ENCODE assay signal across 22 cellular contexts in genomic region chr3:127006781-127007436, GRCh38. TPM values are rescaled to one million over a fixed set of nuclear protein-coding genes. Genes with fewer than 3 reads are reported as not detected.
DNase-seq lines count a peak whose midpoint lies in the region; ATAC-seq, FAIRE-seq and TF ChIP-seq lines count a peak whose summit lies in the region.
"Had no signal": no experiment of that assay in that cellular context is flagged by ENCODE, and none has a peak within 500 bp of the region (broad histone marks: within the 10 kb centered on the region; RNA-seq: fewer than 3 reads in every experiment).

No MANE protein-coding gene starts in this region.

- H3K27ac Mint-ChIP-seq in GM23338 (0 out of 2 replicates have a peak overlapping the region, but pooled peaks have one; percentile 38), astrocyte (ENCODE audit: unreplicated experiment) (no peak overlapping the region)
- H3K27ac Mint-ChIP-seq in activated CD4-positive, alpha-beta memory T cell treated with anti-CD3 and anti-CD28 coated beads for 36 hours, result no peak overlapping the region
- H3K27ac Mint-ChIP-seq: activated CD4-positive, alpha-beta T cell treated with anti-CD3 and anti-CD28 coated beads, Interleukin-2, amount 10 ng/mL, durations not matched to agents 24 days and 14 days; activated T-helper 2 cell treated with anti-CD3 and anti-CD28 coated beads, Interferon-gamma antibody, Interleukin-2, Interleukin-4, amounts not matched to agents 10 μg/mL and 5 μg/mL and 100 μg/mL, durations not matched to agents 14 hours and 24 hours and 36 hours; natural killer cell treated with Interleukin-12 subunit alpha and Interleukin-12 subunit beta and Interleukin-15 and Interleukin-18, amount 100 ng/mL, for 72 hours; T-helper 1 cell treated with Interleukin-12 subunit alpha and Interleukin-12 subunit beta and Interleukin-4 antibody, amounts not matched to agents 30 μg/mL and 1 μg/mL, for 36 hours had no signal

- peaks cover 6 to 50% (median 35%) of the 10 kb centered on the region in 11 experiments; a peak in 20 of 22 replicates for H4K20me1 ChIP-seq in BLaER1 treated with 17β-estradiol and CSF1 and Interleukin-3, amounts not matched to agents 10 nM and 100 nM
- no peaks in the 10 kb centered on the region; the same call in 1 of the 2 replicates for H4K20me1 ChIP-seq in GM23338 (replicated peaks; ENCODE audit: insufficient read depth)
- peaks cover 42% of the 10 kb centered on the region for H4K20me1 ChIP-seq in astrocyte (ENCODE audit: insufficient read depth, low read length)

- H3K27ac ChIP-seq in BLaER1 treated with 17β-estradiol and CSF1 and Interleukin-3, amounts not matched to agents 10 nM and 100 nM, result no peak overlapping the region
- H3K27ac ChIP-seq in GM23338 (ENCODE audit: low read depth) (no peak overlapping the region), astrocyte (ENCODE audit: low read depth, low read length) (no peak overlapping the region)
- H3K27ac ChIP-seq: SJSA1 had no signal

- peak overlapping the region in 8 of 11 experiments; percentile 29 to 70 (median 55); a peak in 11 of 22 replicates for H3K4me2 ChIP-seq in BLaER1 treated with 17β-estradiol and CSF1 and Interleukin-3, amounts not matched to agents 10 nM and 100 nM
- H3K4me2 ChIP-seq in GM23338 (no peak overlapping the region), astrocyte (ENCODE audit: low read length) (no peak overlapping the region)

- CTCF ChIA-PET in activated CD4-positive, alpha-beta memory T cell treated with anti-CD3 and anti-CD28 coated beads for 36 hours (lab: Charles Lee), result no interaction called here

- H3K27me3 ChIP-seq in BLaER1 treated with 17β-estradiol and CSF1 and Interleukin-3, amounts not matched to agents 10 nM and 100 nM, result no peaks in the 10 kb centered on the region
- H3K27me3 ChIP-seq in GM23338 (ENCODE audit: insufficient read depth) (no peaks in the 10 kb centered on the region), astrocyte (ENCODE audit: insufficient read depth, low read length) (no peaks in the 10 kb centered on the region)
- H3K27me3 ChIP-seq: SJSA1 had no signal

- no peak overlapping the region for H2AFZ ChIP-seq in GM23338
- H2AFZ ChIP-seq in astrocyte (ENCODE audit: low read depth, low read length), result no peak overlapping the region

- no peaks in the 10 kb centered on the region for H3K9me2 ChIP-seq in GM23338 (ENCODE audit: insufficient read depth)

- H3K36me3 Mint-ChIP-seq in GM23338 (ENCODE audit: low read depth) (peaks cover 9% of the 10 kb centered on the region), astrocyte (ENCODE audit: low read depth, unreplicated experiment) (peaks cover 6% of the 10 kb centered on the region)
- H3K36me3 Mint-ChIP-seq in activated CD4-positive, alpha-beta memory T cell treated with anti-CD3 and anti-CD28 coated beads for 36 hours, result no peaks in the 10 kb centered on the region
- H3K36me3 Mint-ChIP-seq: natural killer cell treated with Interleukin-12 subunit alpha and Interleukin-12 subunit beta and Interleukin-15 and Interleukin-18, amount 100 ng/mL, for 72 hours had no signal

- ATAC-seq in GM23338 (no peak), esophagus mucosa (peak; percentile 21), GM19467 (IDR thresholded peaks at IDR 0.05; ENCODE audit: unreplicated experiment) (no peak)
- ATAC-seq: HCT116; left lobe of liver; natural killer cell treated with Interleukin-12 subunit alpha and Interleukin-12 subunit beta and Interleukin-15 and Interleukin-18, amount 100 ng/mL, for 72 hours; Panc1 had no signal

- H3K79me2 ChIP-seq in GM23338 (replicated peaks; ENCODE audit: insufficient read depth), result no peaks in the 10 kb centered on the region
- H3K79me2 ChIP-seq in astrocyte (ENCODE audit: insufficient read depth, low read length), result peaks cover 36% of the 10 kb centered on the region

- no peak for DNase-seq in GM23338 (ENCODE audit: low spot score)
- DNase-seq in astrocyte (ENCODE audit: low read depth), result peak; percentile 7
- DNase-seq in activated T-cell treated with anti-CD3 and anti-CD28 coated beads, Interleukin-2, amount 50 U/mL, for 1 hour, result no peak
- no peak for DNase-seq in activated CD4-positive, alpha-beta memory T cell treated with anti-CD3 and anti-CD28 coated beads for 36 hours
- DNase-seq: activated CD4-positive, alpha-beta T cell treated with anti-CD3 and anti-CD28 coated beads, Interleukin-2, amount 10 ng/mL, durations not matched to agents 24 days and 14 days; foreskin fibroblast; NCI-H1930; NK-92 treated with Interleukin-12 subunit alpha and Interleukin-12 subunit beta, amount 100 ng/mL, for 24 hours had no signal

- H3K4me1 Mint-ChIP-seq in GM23338 (peaks cover 17% of the 10 kb centered on the region), astrocyte (ENCODE audit: low read depth, unreplicated experiment) (peaks cover 16% of the 10 kb centered on the region)
- H3K4me1 Mint-ChIP-seq in activated CD4-positive, alpha-beta memory T cell treated with anti-CD3 and anti-CD28 coated beads for 36 hours (ENCODE audit: low read depth), result no peaks in the 10 kb centered on the region
- H3K4me1 Mint-ChIP-seq: activated CD4-positive, alpha-beta T cell treated with anti-CD3 and anti-CD28 coated beads, Interleukin-2, amount 10 ng/mL, durations not matched to agents 24 days and 14 days had no signal

- POLR2A ChIA-PET in activated CD4-positive, alpha-beta memory T cell treated with anti-CD3 and anti-CD28 coated beads for 36 hours (lab: Charles Lee), result no interaction called here

- no peak overlapping the region for H3K4me3 ChIP-seq in BLaER1 treated with 17β-estradiol and CSF1 and Interleukin-3, amounts not matched to agents 10 nM and 100 nM
- H3K4me3 ChIP-seq in GM23338, result no peak overlapping the region
- H3K4me3 ChIP-seq in astrocyte (ENCODE audit: insufficient read depth, low read depth, low read length), result no peak overlapping the region
- H3K4me3 ChIP-seq: SJSA1 had no signal

- H3K4me1 ChIP-seq in BLaER1 treated with 17β-estradiol and CSF1 and Interleukin-3, amounts not matched to agents 10 nM and 100 nM, result peaks cover 13 to 82% (median 69%) of the 10 kb centered on the region in 10 experiments
- H3K4me1 ChIP-seq in GM23338 (ENCODE audit: insufficient read depth) (peaks cover 5% of the 10 kb centered on the region; the same call in 1 of the 2 replicates), astrocyte (ENCODE audit: insufficient read depth, low read length) (peaks cover 37% of the 10 kb centered on the region)

- H3K36me3 ChIP-seq in BLaER1 treated with 17β-estradiol and CSF1 and Interleukin-3, amounts not matched to agents 10 nM and 100 nM, result peaks cover 0 to 28% (median 0%) of the 10 kb centered on the region in 11 experiments; a peak in 4 of 22 replicates
- H3K36me3 ChIP-seq in GM23338 (ENCODE audit: insufficient read depth) (no peaks in the 10 kb centered on the region), astrocyte (ENCODE audit: insufficient read depth, low read length) (peaks cover 3% of the 10 kb centered on the region)

- H3K4me3 Mint-ChIP-seq in GM23338 (no peak overlapping the region), astrocyte (ENCODE audit: unreplicated experiment) (no peak overlapping the region)
- no peak overlapping the region for H3K4me3 Mint-ChIP-seq in activated CD4-positive, alpha-beta memory T cell treated with anti-CD3 and anti-CD28 coated beads for 36 hours
- H3K4me3 Mint-ChIP-seq: activated CD4-positive, alpha-beta T cell treated with anti-CD3 and anti-CD28 coated beads, Interleukin-2, amount 10 ng/mL, durations not matched to agents 24 days and 14 days; natural killer cell treated with Interleukin-12 subunit alpha and Interleukin-12 subunit beta and Interleukin-15 and Interleukin-18, amount 100 ng/mL, for 72 hours; T-helper 1 cell treated with Interleukin-12 subunit alpha and Interleukin-12 subunit beta and Interleukin-4 antibody, amounts not matched to agents 30 μg/mL and 1 μg/mL, for 36 hours had no signal

- no peak overlapping the region for H3K9ac ChIP-seq in BLaER1 treated with 17β-estradiol and CSF1 and Interleukin-3, amounts not matched to agents 10 nM and 100 nM
- H3K9ac ChIP-seq in astrocyte (ENCODE audit: low read length), result no peak overlapping the region

- no peaks in the 10 kb centered on the region for H3F3A ChIP-seq in GM23338 (replicated peaks; ENCODE audit: low read depth)

- H3K27me3 Mint-ChIP-seq in GM23338 (ENCODE audit: insufficient read depth, low read depth, poor library complexity) (peaks cover 5% of the 10 kb centered on the region), astrocyte (ENCODE audit: low read depth, unreplicated experiment) (no peaks in the 10 kb centered on the region)
- no peaks in the 10 kb centered on the region for H3K27me3 Mint-ChIP-seq in activated CD4-positive, alpha-beta memory T cell treated with anti-CD3 and anti-CD28 coated beads for 36 hours
- H3K27me3 Mint-ChIP-seq: activated CD4-positive, alpha-beta T cell treated with anti-CD3 and anti-CD28 coated beads, Interleukin-2, amount 10 ng/mL, durations not matched to agents 24 days and 14 days; natural killer cell treated with Interleukin-12 subunit alpha and Interleukin-12 subunit beta and Interleukin-15 and Interleukin-18, amount 100 ng/mL, for 72 hours had no signal

- no peak for TF ChIP-seq CTCF in GM23338 (conservative IDR thresholded peaks at IDR 0.05; ENCODE audit: low read depth in 2 of 2)
- TF ChIP-seq CTCF in astrocyte (IDR thresholded peaks at IDR 0.05; ENCODE audit: insufficient read depth, low read depth, low read length), result no peak

- no peaks in the 10 kb centered on the region for H3K9me3 ChIP-seq in BLaER1 treated with 17β-estradiol and CSF1 and Interleukin-3, amounts not matched to agents 10 nM and 100 nM (replicated peaks in 1 of 11)
- H3K9me3 ChIP-seq in astrocyte (ENCODE audit: insufficient read depth, low read depth, low read length), result no peaks in the 10 kb centered on the region
- H3K9me3 ChIP-seq: SJSA1 had no signal

- intact Hi-C loops in activated CD4-positive, alpha-beta memory T cell treated with anti-CD3 and anti-CD28 coated beads for 36 hours (cut with micrococcal nuclease), result no loop called here

- FAIRE-seq in astrocyte (lab: Jason Lieb, UNC), result no peak
- FAIRE-seq: endometrium, G401.6, GM18507, urothelium cell line had no signal

- no peaks in the 10 kb centered on the region; the same call in 2 of the 3 replicates for H3K9me3 Mint-ChIP-seq in GM23338
- no peaks in the 10 kb centered on the region for H3K9me3 Mint-ChIP-seq in astrocyte (ENCODE audit: unreplicated experiment)
- H3K9me3 Mint-ChIP-seq in activated CD4-positive, alpha-beta memory T cell treated with anti-CD3 and anti-CD28 coated beads for 36 hours, result no peaks in the 10 kb centered on the region
- H3K9me3 Mint-ChIP-seq: activated CD4-positive, alpha-beta T cell treated with anti-CD3 and anti-CD28 coated beads, Interleukin-2, amount 10 ng/mL, durations not matched to agents 24 days and 14 days; activated T-helper 2 cell treated with anti-CD3 and anti-CD28 coated beads, Interferon-gamma antibody, Interleukin-2, Interleukin-4, amounts not matched to agents 10 μg/mL and 5 μg/mL and 100 μg/mL, durations not matched to agents 14 hours and 24 hours and 36 hours; natural killer cell treated with Interleukin-12 subunit alpha and Interleukin-12 subunit beta and Interleukin-15 and Interleukin-18, amount 100 ng/mL, for 72 hours; T-helper 1 cell treated with Interleukin-12 subunit alpha and Interleukin-12 subunit beta and Interleukin-4 antibody, amounts not matched to agents 30 μg/mL and 1 μg/mL, for 36 hours had no signal

RNA-seq across cellular contexts. Expression of gene PLXNA1, which starts 24.0 kb away (rescaled TPM):
- total RNA-seq in GM23338 (2014; rRNA removed; shearing (Covaris generic)), result 73.5 and 80.2 TPM in 2 replicates
- 10.6 and 11.0 TPM in 2 replicates for polyA plus RNA-seq in GM23338 (2016; fragmentation: Nextera tagmentation; extraction: Ambion mirVana)
- total RNA-seq in astrocyte (63.3 and 64.3 TPM in 2 replicates), esophagus mucosa (15.9 TPM)
- total RNA-seq in activated CD4-positive, alpha-beta memory T cell treated with anti-CD3 and anti-CD28 coated beads for 36 hours, result 1 to 10 TPM; 8.8 to 9.3 TPM

Comparison
In these comparisons a context has a peak if more than half of its experiments do, and no peak if none do; other contexts are left out.
1. H3K4me2 ChIP-seq: peak in BLaER1 treated with 17β-estradiol and CSF1 and Interleukin-3, amounts not matched to agents 10 nM and 100 nM (8 of 11); none in GM23338 (single experiment) and astrocyte (single experiment).